ENCODE assay signal across 1 cellular context in genomic region chr19:52600639-52601024, GRCh38.
TF ChIP-seq lines count a peak whose summit lies in the region.

No MANE protein-coding gene starts in this region.

TF ChIP-seq in SK-N-SH treated with all-trans-retinoic acid at 6 μM for 48 hours, 23 proteins besides CTCF, POLR2A, EP300 and RAD21 (continued from another document):
- TF ChIP-seq CSRNP3 (CRISPR knock-in tag; IDR thresholded peaks at IDR 0.05) (no peak), ZNF565 (CRISPR knock-in tag; conservative IDR thresholded peaks at IDR 0.05; ENCODE audit: low read depth) (no peak), ZC3H10 (CRISPR knock-in tag; IDR thresholded peaks at IDR 0.05) (no peak), ZFP30 (CRISPR knock-in tag; IDR thresholded peaks at IDR 0.05) (no peak)
TF ChIP-seq in SK-N-SH treated with all-trans-retinoic acid at 6 μM for 48 hours: peak in this region for 0.
